Comparison of ENCODE assay signal across 1 cellular context in the genomic region with DNA sequence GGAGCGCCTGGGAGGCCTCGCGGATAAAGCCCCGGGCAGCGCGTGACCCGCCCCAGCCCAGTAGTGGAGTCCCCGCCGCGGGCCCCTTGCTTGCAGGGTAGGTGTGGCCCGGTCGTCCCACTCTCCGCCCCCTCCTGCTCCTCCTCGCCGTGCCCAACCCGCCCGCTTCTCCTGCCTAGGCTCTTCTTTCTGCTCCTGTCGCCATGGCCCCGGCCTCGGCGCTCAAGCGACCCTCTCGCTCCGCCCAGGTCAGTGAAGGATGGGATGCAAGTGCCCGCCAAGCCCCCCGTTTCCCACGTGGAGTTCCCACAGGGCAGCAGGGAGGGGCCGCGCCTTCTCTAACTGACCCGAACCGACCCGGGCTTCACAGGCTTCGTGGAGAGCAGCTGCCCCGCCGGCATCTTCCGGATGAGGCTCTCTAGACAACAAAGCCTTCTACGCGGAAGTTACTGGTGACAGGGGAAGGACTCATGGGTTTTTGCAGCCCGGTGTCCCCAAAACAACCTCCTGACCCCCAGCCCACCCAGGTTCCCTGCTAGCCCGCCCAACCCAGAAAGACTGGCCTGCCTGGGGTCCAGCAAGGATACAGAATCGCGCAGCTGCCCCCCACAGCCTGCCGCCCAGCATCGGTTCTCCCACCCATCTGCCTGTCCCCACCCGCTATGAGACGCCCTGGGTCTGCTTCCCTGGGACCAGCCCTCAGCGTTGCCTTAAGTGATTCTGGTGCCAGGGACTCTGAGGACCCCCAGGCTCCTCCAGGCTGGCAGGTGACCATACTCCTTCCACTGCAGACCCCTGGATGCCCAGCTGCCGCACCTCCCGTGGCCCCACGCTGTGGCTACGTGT.
A peak's percentile ranks its signal among the peaks of the same experiment; 100 is the strongest.
TF ChIP-seq lines count a peak whose summit lies in the region.

No MANE protein-coding gene starts in this region.

TF ChIP-seq in H1, 55 proteins besides CTCF, POLR2A, EP300 and RAD21:
- TF ChIP-seq TBP (IDR thresholded peaks at IDR 0.05; ENCODE audit: low read depth, low read length) (peak; percentile 9; the same call in 1 of the 2 replicates), SIN3A (conservative IDR thresholded peaks at IDR 0.05 in 1 of 2, IDR thresholded peaks at IDR 0.05 in 1 of 2; ENCODE audit: low read depth in 1 of 2, low read length in 2 of 2) (no peak), TAF1 (IDR thresholded peaks at IDR 0.05; ENCODE audit: low read depth, low read length) (0 out of 2 replicates have a peak, but pooled peaks have one; percentile 48), ASH2L (IDR thresholded peaks at IDR 0.05; ENCODE audit: low read length) (peak; percentile 45), SUZ12 (IDR thresholded peaks at IDR 0.05; ENCODE audit: low read length) (peak; percentile 51), KDM4A (IDR thresholded peaks at IDR 0.05; ENCODE audit: low read depth, low read length, severe bottlenecking) (peak; percentile 94), NRF1 (IDR thresholded peaks at IDR 0.05; ENCODE audit: low read depth, low read length) (no peak), RBBP5 (IDR thresholded peaks at IDR 0.05; ENCODE audit: borderline replicate concordance, low read depth, low read length) (0 out of 2 replicates have a peak, but pooled peaks have one; percentile 61), PHF8 (conservative IDR thresholded peaks at IDR 0.05; ENCODE audit: low read depth, low read length) (peak; percentile 44; the same call in 1 of the 2 replicates)
- TF ChIP-seq, protein P1, sequence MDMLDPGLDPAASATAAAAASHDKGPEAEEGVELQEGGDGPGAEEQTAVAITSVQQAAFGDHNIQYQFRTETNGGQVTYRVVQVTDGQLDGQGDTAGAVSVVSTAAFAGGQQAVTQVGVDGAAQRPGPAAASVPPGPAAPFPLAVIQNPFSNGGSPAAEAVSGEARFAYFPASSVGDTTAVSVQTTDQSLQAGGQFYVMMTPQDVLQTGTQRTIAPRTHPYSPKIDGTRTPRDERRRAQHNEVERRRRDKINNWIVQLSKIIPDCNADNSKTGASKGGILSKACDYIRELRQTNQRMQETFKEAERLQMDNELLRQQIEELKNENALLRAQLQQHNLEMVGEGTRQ (IDR thresholded peaks at IDR 0.05; ENCODE audit: low read length): peak; percentile 12; the same call in 1 of the 2 replicates
- TF ChIP-seq, protein P2, sequence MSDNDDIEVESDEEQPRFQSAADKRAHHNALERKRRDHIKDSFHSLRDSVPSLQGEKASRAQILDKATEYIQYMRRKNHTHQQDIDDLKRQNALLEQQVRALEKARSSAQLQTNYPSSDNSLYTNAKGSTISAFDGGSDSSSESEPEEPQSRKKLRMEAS (IDR thresholded peaks at IDR 0.05): peak; percentile 44
